Comparison of ENCODE assay signal across 28 cellular contexts in the genomic region with DNA sequence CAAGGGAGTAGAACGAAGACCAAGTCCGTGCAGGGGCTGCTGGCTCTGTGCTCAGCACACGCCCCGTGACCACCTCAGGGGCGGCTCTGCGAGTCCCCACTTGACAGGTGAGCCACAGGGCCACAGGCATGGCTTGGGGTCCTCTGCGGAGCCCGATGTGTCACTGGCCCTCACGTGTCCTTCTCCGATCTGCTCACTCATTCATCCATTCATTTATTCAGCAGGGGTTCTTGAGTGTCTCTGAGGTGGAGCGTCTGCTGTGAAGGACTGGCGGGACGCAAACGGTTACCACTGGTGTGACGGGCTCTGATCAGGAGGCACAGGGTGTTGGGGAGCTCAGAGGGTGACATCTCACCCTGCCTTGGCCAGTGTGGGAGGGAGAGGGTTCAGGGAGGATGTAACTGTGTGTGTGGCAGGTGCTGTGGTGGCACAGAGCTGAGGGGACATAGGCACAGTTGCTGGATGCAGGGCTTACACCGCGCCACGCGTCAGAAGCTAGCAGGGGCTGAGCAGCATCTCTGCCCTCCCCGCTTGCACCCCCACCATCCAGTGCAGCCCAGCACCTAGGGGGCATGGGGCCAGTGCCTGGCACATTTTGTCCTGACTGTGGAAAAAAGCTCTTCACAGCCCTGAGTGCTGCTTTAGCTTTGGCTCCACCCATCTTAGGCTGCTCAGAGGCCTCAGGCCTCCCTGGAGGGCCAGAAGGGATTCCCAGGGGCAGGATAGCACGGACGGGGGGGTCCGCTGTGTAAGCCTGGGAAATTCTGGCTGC.
DNase-seq lines count a peak whose midpoint lies in the region; ATAC-seq and TF ChIP-seq lines count a peak whose summit lies in the region.
"Had no signal": no experiment of that assay in that cellular context is flagged by ENCODE, and none has a peak within 500 bp of the region (broad histone marks: within the 10 kb centered on the region; RNA-seq: fewer than 3 reads in every experiment).

No MANE protein-coding gene starts in this region.

- no peaks in the 10 kb centered on the region for H3K36me3 ChIP-seq in BLaER1
- no peaks in the 10 kb centered on the region for H3K36me3 ChIP-seq in H7 (replicated peaks; ENCODE audit: control insufficient read depth, insufficient read depth, low read length)
- no peaks in the 10 kb centered on the region for H3K36me3 ChIP-seq in psoas muscle (ENCODE audit: insufficient read depth in 1 of 2, low read depth in 1 of 2)
- H3K36me3 ChIP-seq: ascending aorta, stomach, transverse colon had no signal

- intact Hi-C loops in psoas muscle (cut with DNase I): no loop called here

- H3K4me1 Mint-ChIP-seq in glutamatergic neuron (ENCODE audit: low read depth, unreplicated experiment): peaks cover 2% of the 10 kb centered on the region
- H3K4me1 Mint-ChIP-seq: activated CD4-positive, alpha-beta T cell treated with anti-CD3 and anti-CD28 coated beads, Interleukin-2, amount 10 ng/mL, durations not matched to agents 7 days and 5 days; activated CD8-positive, alpha-beta memory T cell treated with anti-CD3 and anti-CD28 coated beads, Interleukin-2, amount 10 ng/mL, durations not matched to agents 7 days and 5 days; activated naive CD4-positive, alpha-beta T cell treated with anti-CD3 and anti-CD28 coated beads, Interleukin-2, amount 50 U/mL, for 24 hours had no signal

- H3K4me1 ChIP-seq in BLaER1 (peaks cover 25% of the 10 kb centered on the region), psoas muscle (no peaks in the 10 kb centered on the region)
- H3K4me1 ChIP-seq: ascending aorta, parathyroid adenoma, stomach, transverse colon had no signal

- no peaks in the 10 kb centered on the region for H3K36me3 Mint-ChIP-seq in glutamatergic neuron (ENCODE audit: unreplicated experiment)
- H3K36me3 Mint-ChIP-seq: natural killer cell treated with Interleukin-12 subunit alpha and Interleukin-12 subunit beta and Interleukin-15 and Interleukin-18, amount 100 ng/mL, for 72 hours had no signal

- no peak overlapping the region for H3K27ac Mint-ChIP-seq in glutamatergic neuron (ENCODE audit: unreplicated experiment)
- H3K27ac Mint-ChIP-seq: activated CD4-positive, alpha-beta T cell treated with anti-CD3 and anti-CD28 coated beads, Interleukin-2, amount 10 ng/mL, durations not matched to agents 7 days and 5 days; activated CD8-positive, alpha-beta memory T cell treated with anti-CD3 and anti-CD28 coated beads, Interleukin-2, amount 10 ng/mL, durations not matched to agents 7 days and 5 days; activated naive CD4-positive, alpha-beta T cell treated with anti-CD3 and anti-CD28 coated beads, Interleukin-2, amount 50 U/mL, for 24 hours; natural killer cell treated with Interleukin-12 subunit alpha and Interleukin-12 subunit beta and Interleukin-15 and Interleukin-18, amount 100 ng/mL, for 72 hours had no signal

- WGBS in psoas muscle, 3 donors: 86 to 93% (median 87%) methylated on average over 23 of the region's 23 CpGs

- H3K27me3 Mint-ChIP-seq in glutamatergic neuron (ENCODE audit: unreplicated experiment): peaks cover 4% of the 10 kb centered on the region
- H3K27me3 Mint-ChIP-seq: activated CD8-positive, alpha-beta memory T cell treated with anti-CD3 and anti-CD28 coated beads, Interleukin-2, amount 10 ng/mL, durations not matched to agents 7 days and 5 days; activated naive CD4-positive, alpha-beta T cell treated with anti-CD3 and anti-CD28 coated beads, Interleukin-2, amount 50 U/mL, for 24 hours; natural killer cell treated with Interleukin-12 subunit alpha and Interleukin-12 subunit beta and Interleukin-15 and Interleukin-18, amount 100 ng/mL, for 72 hours had no signal

- no peak overlapping the region for H3K4me3 Mint-ChIP-seq in glutamatergic neuron (ENCODE audit: unreplicated experiment)
- H3K4me3 Mint-ChIP-seq: activated CD4-positive, alpha-beta T cell treated with anti-CD3 and anti-CD28 coated beads, Interleukin-2, amount 10 ng/mL, durations not matched to agents 7 days and 5 days; activated CD8-positive, alpha-beta memory T cell treated with anti-CD3 and anti-CD28 coated beads, Interleukin-2, amount 10 ng/mL, durations not matched to agents 7 days and 5 days; activated naive CD4-positive, alpha-beta T cell treated with anti-CD3 and anti-CD28 coated beads, Interleukin-2, amount 50 U/mL, for 24 hours; natural killer cell treated with Interleukin-12 subunit alpha and Interleukin-12 subunit beta and Interleukin-15 and Interleukin-18, amount 100 ng/mL, for 72 hours had no signal

- DNase-seq in H7 (peak; percentile 37), glutamatergic neuron (peak; percentile 11), psoas muscle (peak in 1 of 2 donors; percentile 42), NCI-H2171 treated with DMSO at 0.1 percent for 48 hours (lab: John Stamatoyannopoulos, UW) (no peak)
- DNase-seq: activated CD4-positive, alpha-beta T cell treated with anti-CD3 and anti-CD28 coated beads, Interleukin-2, amount 10 ng/mL, durations not matched to agents 7 days and 5 days; activated CD8-positive, alpha-beta memory T cell treated with anti-CD3 and anti-CD28 coated beads, Interleukin-2, amount 10 ng/mL, durations not matched to agents 7 days and 5 days; central memory CD4-positive, alpha-beta T cell; GF-D8; Karpas-422; midbrain; NCI-H187; NCI-H226; NCI-H748 treated with DMSO at 0.1 percent for 48 hours; RPMI8226; SK-N-SH; stimulated activated CD4-positive, alpha-beta T cell treated with anti-CD3 and anti-CD28 coated beads, Interleukin-15, amount 100 ng/mL, for 24 hours; stomach; transverse colon had no signal

- H3K27me3 ChIP-seq in BLaER1 (no peaks in the 10 kb centered on the region), H7 (ENCODE audit: control insufficient read depth, insufficient read depth, low read length) (no peaks in the 10 kb centered on the region), psoas muscle (ENCODE audit: insufficient read depth in 3 of 3, low read length in 2 of 3) (no peaks in the 10 kb centered on the region)
- H3K27me3 ChIP-seq: ascending aorta, stomach, transverse colon had no signal

- no peak overlapping the region for H3K9ac ChIP-seq in BLaER1
- H3K9ac ChIP-seq: parathyroid adenoma, SK-N-SH had no signal

- peaks cover 6% of the 10 kb centered on the region for H3K9me3 Mint-ChIP-seq in glutamatergic neuron (ENCODE audit: unreplicated experiment)
- H3K9me3 Mint-ChIP-seq: activated naive CD4-positive, alpha-beta T cell treated with anti-CD3 and anti-CD28 coated beads, Interleukin-2, amount 50 U/mL, for 24 hours; natural killer cell treated with Interleukin-12 subunit alpha and Interleukin-12 subunit beta and Interleukin-15 and Interleukin-18, amount 100 ng/mL, for 72 hours had no signal

- H3K4me2 ChIP-seq in BLaER1: peak overlapping the region; percentile 35; the same call in 1 of the 2 replicates
- H3K4me2 ChIP-seq: SK-N-SH had no signal

- H3K27ac ChIP-seq in BLaER1 (no peak overlapping the region), psoas muscle (no peak overlapping the region)
- H3K27ac ChIP-seq: parathyroid adenoma, stomach, transverse colon had no signal

- ATAC-seq in psoas muscle (peak in 3 of 4 donors; percentile 7 to 14 (median 11)), HG02884 (IDR thresholded peaks at IDR 0.05; ENCODE audit: unreplicated experiment) (no peak), GM21723 (IDR thresholded peaks at IDR 0.05; ENCODE audit: unreplicated experiment) (no peak), HG03469 (IDR thresholded peaks at IDR 0.05; ENCODE audit: unreplicated experiment) (no peak)
- ATAC-seq: activated CD8-positive, alpha-beta memory T cell treated with anti-CD3 and anti-CD28 coated beads, Interleukin-2, amount 10 ng/mL, durations not matched to agents 7 days and 5 days; left lobe of liver; sciatic nerve had no signal

- H3K9me3 ChIP-seq in BLaER1 (peaks cover 17% of the 10 kb centered on the region), psoas muscle (peaks cover 4% of the 10 kb centered on the region)
- H3K9me3 ChIP-seq: ascending aorta, stomach, transverse colon had no signal

- TF ChIP-seq CTCF in glutamatergic neuron (IDR thresholded peaks at IDR 0.05; ENCODE audit: partially characterized antibody, unreplicated experiment) (no peak), psoas muscle (IDR thresholded peaks at IDR 0.05) (no peak)

- no peaks in the 10 kb centered on the region for H4K20me1 ChIP-seq in BLaER1

- H3K4me3 ChIP-seq in BLaER1 (no peak overlapping the region), H7 (ENCODE audit: insufficient read depth, low read depth, low read length) (no peak overlapping the region), psoas muscle (no peak overlapping the region)
- H3K4me3 ChIP-seq: stomach, transverse colon had no signal

Comparison
In these comparisons a context has a peak if more than half of its experiments do, and no peak if none do; other contexts are left out.
1. ATAC-seq: peak in psoas muscle (3 of 4); none in HG02884 (single experiment), GM21723 (single experiment) and HG03469 (single experiment).